Comparison of ENCODE assay signal across 8 cellular contexts in the genomic region with DNA sequence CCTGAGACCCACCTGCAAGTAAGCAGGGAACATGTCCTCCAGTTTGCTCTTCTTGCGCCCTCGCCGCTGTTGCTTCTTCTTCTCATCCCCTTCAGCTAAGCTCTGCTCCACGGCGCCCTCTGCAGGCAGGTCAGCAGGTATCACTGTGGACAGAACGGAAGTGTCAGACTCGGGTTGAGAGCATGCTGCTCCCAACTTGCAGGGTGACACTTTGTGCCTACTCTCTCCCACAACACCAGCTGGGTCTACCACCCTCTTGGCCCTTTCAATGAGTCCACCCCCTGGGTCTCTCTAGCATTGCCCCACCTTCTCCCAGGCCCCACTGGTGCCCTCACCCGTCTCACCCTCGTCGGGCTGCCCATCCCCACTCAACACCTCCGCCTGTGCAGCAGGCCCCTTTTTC.
DNase-seq lines count a peak whose midpoint lies in the region; TF ChIP-seq lines count a peak whose summit lies in the region.

No MANE protein-coding gene starts in this region.

- H3K27me3 ChIP-seq in NT2/D1 (ENCODE audit: insufficient read depth, insufficient read length): no peaks in the 10 kb centered on the region

- H3K27me3 Mint-ChIP-seq in nephron (ENCODE audit: low read depth): no peaks in the 10 kb centered on the region

- no peaks in the 10 kb centered on the region for H3K4me1 Mint-ChIP-seq in nephron

- TF ChIP-seq POLR2A in erythroblast (IDR thresholded peaks at IDR 0.05; ENCODE audit: low read length): no peak

- no peak overlapping the region for H3K9ac ChIP-seq in NT2/D1 (ENCODE audit: insufficient read length, low read depth)

- H3K36me3 Mint-ChIP-seq in nephron (ENCODE audit: low read depth): peaks cover 75% of the 10 kb centered on the region

- H3K9me3 ChIP-seq in NT2/D1 (ENCODE audit: insufficient read depth, low read length): no peaks in the 10 kb centered on the region

- no peak overlapping the region for H3K4me3 Mint-ChIP-seq in nephron

- no peak overlapping the region for H3K27ac ChIP-seq in substantia nigra (ENCODE audit: low read depth, low read length, poor library complexity, severe bottlenecking)

- peak; percentile 43 to 55 (median 46) for TF ChIP-seq CTCF in nephron (IDR thresholded peaks at IDR 0.05; ENCODE audit: unreplicated experiment in 3 of 3)

- H3K36me3 ChIP-seq in NT2/D1 (ENCODE audit: insufficient read depth, insufficient read length, low read length): peaks cover 97% of the 10 kb centered on the region

- DNase-seq in NCI-H2196 (lab: John Stamatoyannopoulos, UW; ENCODE audit: unreplicated experiment) (peak; percentile 63), NCI-H2196 treated with DMSO at 0.1 percent for 48 hours (lab: John Stamatoyannopoulos, UW; ENCODE audit: unreplicated experiment) (no peak), NT2/D1 (ENCODE audit: low read depth, low spot score) (peak; percentile 54), erythroblast (lab: John Stamatoyannopoulos, UW) (peak; percentile 79 to 86), substantia nigra (lab: John Stamatoyannopoulos, UW) (peak in 25 of 49 donors; percentile 10 to 59 (median 29)), LoVo (ENCODE audit: low spot score) (no peak)
- DNase-seq in activated CD8-positive, alpha-beta memory T cell treated with anti-CD3 and anti-CD28 coated beads, Interleukin-2, amount 50 U/mL, for 1 hour (ENCODE audit: extremely low read depth): peak; percentile 71

- no peak overlapping the region for H3K27ac Mint-ChIP-seq in nephron

- no peak overlapping the region for H3K4me3 ChIP-seq in NT2/D1 (ENCODE audit: insufficient read length, low read depth)

- peaks cover 3% of the 10 kb centered on the region for H3K4me1 ChIP-seq in NT2/D1 (ENCODE audit: insufficient read depth, insufficient read length)

- no peaks in the 10 kb centered on the region for H3K9me3 Mint-ChIP-seq in nephron

Comparison
In these comparisons a context has a peak if more than half of its experiments do, and no peak if none do; other contexts are left out.
1. DNase-seq: peak in NCI-H2196 (single experiment), NT2/D1 (single experiment), activated CD8-positive, alpha-beta memory T cell treated with anti-CD3 and anti-CD28 coated beads, Interleukin-2, amount 50 U/mL, for 1 hour (single experiment), erythroblast (2 of 2) and substantia nigra (25 of 49); none in NCI-H2196 treated with DMSO at 0.1 percent for 48 hours (single experiment) and LoVo (single experiment).